ENCODE assay signal across 8 cellular contexts in the genomic region with DNA sequence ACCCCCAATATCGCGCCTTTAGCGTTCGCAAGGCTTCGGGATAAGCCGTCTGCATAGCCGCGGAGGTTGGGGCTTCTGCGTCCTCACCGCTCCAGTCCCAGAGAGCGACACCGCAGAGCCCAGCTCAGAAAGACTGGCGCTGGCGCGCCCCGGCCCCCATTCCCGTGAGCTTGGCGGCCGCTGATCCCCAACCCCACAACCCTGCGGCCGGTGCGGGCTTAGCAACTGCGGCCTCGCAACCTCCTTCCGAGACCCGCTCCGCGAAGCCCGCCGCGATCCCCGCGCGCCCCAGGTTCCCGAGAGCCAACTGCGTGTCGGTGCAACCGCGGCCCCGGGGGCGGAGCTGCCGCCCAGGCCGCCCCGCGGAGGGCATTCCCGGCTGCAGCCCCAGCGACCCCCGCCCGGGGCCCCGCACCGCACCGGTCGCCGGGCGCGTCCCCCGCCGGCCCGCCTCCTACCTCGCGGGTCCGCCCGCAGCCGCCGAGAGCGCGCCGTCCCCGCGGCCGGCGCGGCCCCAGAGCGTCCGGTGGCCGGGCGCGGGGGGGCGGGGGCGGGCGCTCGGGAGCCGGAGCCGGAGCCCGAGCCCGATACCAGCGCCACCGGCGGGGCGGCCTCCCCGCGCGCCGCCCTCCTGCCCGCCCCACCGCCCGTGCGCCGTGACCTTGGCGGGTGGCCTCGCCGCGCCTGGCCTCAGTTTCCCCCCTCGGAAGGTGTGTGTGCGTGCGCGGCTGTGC.
DNase-seq lines count a peak whose midpoint lies in the region; ATAC-seq, FAIRE-seq and TF ChIP-seq lines count a peak whose summit lies in the region.

No MANE protein-coding gene starts in this region.

- H3K9me3 ChIP-seq in keratinocyte (ENCODE audit: control insufficient read depth, low read depth, low read length), result no peaks in the 10 kb centered on the region
- no peaks in the 10 kb centered on the region for H3K9me3 ChIP-seq in stomach smooth muscle (ENCODE audit: control insufficient read depth in 2 of 2, low read length in 2 of 2)

- H3K4me3 ChIP-seq in keratinocyte (ENCODE audit: control insufficient read depth in 2 of 3, extremely low read depth in 1 of 3, insufficient read depth in 2 of 3, low read depth in 1 of 3, low read length in 3 of 3) (peak overlapping the region; percentile 59 to 73 (median 72)), stomach smooth muscle (ENCODE audit: low read length in 2 of 2) (peak overlapping the region; percentile 90 to 91)

- no peaks in the 10 kb centered on the region for H3K36me3 ChIP-seq in keratinocyte (ENCODE audit: control insufficient read depth in 2 of 2, extremely low read depth in 1 of 2, insufficient read depth in 2 of 2, low read length in 2 of 2)
- H3K36me3 ChIP-seq in stomach smooth muscle (ENCODE audit: control insufficient read depth in 2 of 2, insufficient read depth in 2 of 2, low read length in 2 of 2), result no peaks in the 10 kb centered on the region

- peak overlapping the region; percentile 89 for H2AFZ ChIP-seq in keratinocyte (ENCODE audit: control insufficient read depth, low read length)

- TF ChIP-seq RAD21 in Ishikawa (IDR thresholded peaks at IDR 0.05; ENCODE audit: low read depth), result no peak

- H3K9me1 ChIP-seq in keratinocyte (ENCODE audit: control insufficient read depth, extremely low read depth, insufficient read depth, low read length), result no peaks in the 10 kb centered on the region

- H3K27ac ChIP-seq in keratinocyte (ENCODE audit: control insufficient read depth, insufficient read depth, low read length) (no peak overlapping the region), stomach smooth muscle (ENCODE audit: low read length) (peak overlapping the region; percentile 88)

- no peak for FAIRE-seq in keratinocyte (lab: Jason Lieb, UNC)

- H3K27me3 ChIP-seq in keratinocyte (ENCODE audit: control insufficient read depth, extremely low read depth, insufficient read depth, low read length) (peaks cover 29% of the 10 kb centered on the region), stomach smooth muscle (ENCODE audit: control insufficient read depth in 1 of 2, insufficient read depth in 2 of 2, low read length in 2 of 2) (no peaks in the 10 kb centered on the region)

- no peak for TF ChIP-seq CTCF in keratinocyte (optimal IDR thresholded peaks at IDR 0.05 in 1 of 3, IDR thresholded peaks at IDR 0.05 in 1 of 3, conservative IDR thresholded peaks at IDR 0.05 in 1 of 3; ENCODE audit: extremely low read depth in 1 of 3, insufficient read depth in 2 of 3, low read length in 3 of 3)

- TF ChIP-seq EP300 in Ishikawa (IDR thresholded peaks at IDR 0.05; ENCODE audit: borderline replicate concordance), result no peak

- dilution Hi-C loops in keratinocyte (cut with MboI; ENCODE audit: extremely low pct_ligation_motif_present, low sequenced_read_pairs), result no loop called here

- peaks cover 3% of the 10 kb centered on the region for H4K20me1 ChIP-seq in keratinocyte (ENCODE audit: control insufficient read depth, extremely low read depth, insufficient read depth, low read length)

- H3K4me1 ChIP-seq in keratinocyte (ENCODE audit: control insufficient read depth, extremely low read depth, insufficient read depth, low read length) (peaks cover 7% of the 10 kb centered on the region), stomach smooth muscle (ENCODE audit: control insufficient read depth, insufficient read depth, low read length) (peaks cover 33% of the 10 kb centered on the region)

- DNase-seq in NCI-H2227 (lab: John Stamatoyannopoulos, UW; ENCODE audit: unreplicated experiment), result peak; percentile 23
- DNase-seq in NCI-H2227 treated with DMSO at 0.1 percent for 48 hours (lab: John Stamatoyannopoulos, UW), result no peak
- peak; percentile 48 for DNase-seq in astrocyte of the hippocampus (ENCODE audit: low read depth, low spot score)
- DNase-seq in keratinocyte (ENCODE audit: low read depth, low spot score), result no peak
- no peak for DNase-seq in OCI-M2 (lab: John Stamatoyannopoulos, UW; ENCODE audit: unreplicated experiment)

- H3K9ac ChIP-seq in keratinocyte (ENCODE audit: control insufficient read depth, extremely low read depth, insufficient read depth, low read length) (no peak overlapping the region), stomach smooth muscle (ENCODE audit: low read length in 2 of 2) (peak overlapping the region; percentile 85 to 86)

- H3K4me2 ChIP-seq in keratinocyte (ENCODE audit: control insufficient read depth, extremely low read depth, insufficient read depth, low read depth, low read length), result peak overlapping the region; percentile 88

- no peak for ATAC-seq in HG03196 (IDR thresholded peaks at IDR 0.05; ENCODE audit: unreplicated experiment)

- H3K79me2 ChIP-seq in keratinocyte (ENCODE audit: control insufficient read depth, insufficient read depth, low read length), result no peaks in the 10 kb centered on the region

TF ChIP-seq in Ishikawa, 13 proteins besides CTCF, POLR2A, EP300 and RAD21:
- TF ChIP-seq FOXM1 (IDR thresholded peaks at IDR 0.05; ENCODE audit: borderline replicate concordance, low read depth) (no peak), TCF12 (IDR thresholded peaks at IDR 0.05; ENCODE audit: low read depth) (no peak), CREB1 (IDR thresholded peaks at IDR 0.05; ENCODE audit: low read depth) (no peak), TAF1 (IDR thresholded peaks at IDR 0.05; ENCODE audit: low read depth) (peak; percentile 22; the same call in 1 of the 2 replicates), EGR1 (IDR thresholded peaks at IDR 0.05) (no peak), ZBTB7A (IDR thresholded peaks at IDR 0.05; ENCODE audit: low read depth) (0 out of 2 replicates have a peak, but pooled peaks have one; percentile 26)

Comparison
In these comparisons a context has a peak if more than half of its experiments do, and no peak if none do; other contexts are left out.
1. DNase-seq: peak in NCI-H2227 (single experiment) and astrocyte of the hippocampus (single experiment); none in NCI-H2227 treated with DMSO at 0.1 percent for 48 hours (single experiment), keratinocyte (single experiment) and OCI-M2 (single experiment).